Comparison of ENCODE assay signal across 2 cellular contexts in genomic region chr6:149234051-149234962, GRCh38.
TF ChIP-seq lines count a peak whose summit lies in the region.

No MANE protein-coding gene starts in this region.

TF ChIP-seq in GM23338, 12 proteins besides CTCF, POLR2A, EP300 and RAD21:
- TF ChIP-seq REST (IDR thresholded peaks at IDR 0.05; ENCODE audit: unreplicated experiment): no peak
- TF ChIP-seq EZH2 (IDR thresholded peaks at IDR 0.05; ENCODE audit: low read depth, unreplicated experiment): no peak
- TF ChIP-seq ETS1 (IDR thresholded peaks at IDR 0.05): no peak
- TF ChIP-seq STAT1 (IDR thresholded peaks at IDR 0.05; ENCODE audit: unreplicated experiment): no peak
- no peak for TF ChIP-seq EZH2phosphoT487 (IDR thresholded peaks at IDR 0.05; ENCODE audit: unreplicated experiment)
- TF ChIP-seq CREB1 (CRISPR knock-in tag; IDR thresholded peaks at IDR 0.05; ENCODE audit: low read depth): no peak
- no peak for TF ChIP-seq ZNF331 (CRISPR knock-in tag; IDR thresholded peaks at IDR 0.05; ENCODE audit: low read depth)
- TF ChIP-seq ZNF462 (CRISPR knock-in tag; IDR thresholded peaks at IDR 0.05): no peak
- no peak for TF ChIP-seq NANOG (IDR thresholded peaks at IDR 0.05; ENCODE audit: borderline replicate concordance)
- no peak for TF ChIP-seq ZNF114 (CRISPR knock-in tag; IDR thresholded peaks at IDR 0.05)
- no peak for TF ChIP-seq JUNB (IDR thresholded peaks at IDR 0.05; ENCODE audit: unreplicated experiment)
- no peak for TF ChIP-seq POLR2AphosphoS5 (IDR thresholded peaks at IDR 0.05; ENCODE audit: low read depth)
TF ChIP-seq in GM23338: peak in this region for 0.

TF ChIP-seq in GM12878, 131 proteins besides CTCF, POLR2A, EP300 and RAD21 (continued from another document):
- no peak for TF ChIP-seq ZNF687 (IDR thresholded peaks at IDR 0.05)
- TF ChIP-seq PKNOX1 (IDR thresholded peaks at IDR 0.05): no peak
- no peak for TF ChIP-seq ZNF24 (IDR thresholded peaks at IDR 0.05)
- no peak for TF ChIP-seq STAT3 (IDR thresholded peaks at IDR 0.05; ENCODE audit: low read depth, low read length)
- TF ChIP-seq ZNF384 (IDR thresholded peaks at IDR 0.05; ENCODE audit: borderline replicate concordance, low read depth, low read length): peak; percentile 6; the same call in 1 of the 2 replicates
TF ChIP-seq in GM12878: peak in this region for 2.
